Comparison of ENCODE assay signal across 8 cellular contexts in genomic region chr2:122451040-122451439, GRCh38.
DNase-seq lines count a peak whose midpoint lies in the region; ATAC-seq, FAIRE-seq and TF ChIP-seq lines count a peak whose summit lies in the region.

No MANE protein-coding gene starts in this region.

- H3K4me3 ChIP-seq in H7 (ENCODE audit: insufficient read depth, low read depth, low read length) (no peak overlapping the region), smooth muscle cell (no peak overlapping the region)

- no peak overlapping the region for H3K27ac Mint-ChIP-seq in activated CD8-positive, alpha-beta memory T cell treated with anti-CD3 and anti-CD28 coated beads, Interleukin-2, amount 10 ng/mL, durations not matched to agents 7 days and 5 days
- H3K27ac Mint-ChIP-seq in T-helper 17 cell = no peak overlapping the region

- no peaks in the 10 kb centered on the region for H3F3A ChIP-seq in smooth muscle cell (ENCODE audit: low read depth)

- H3K27me3 ChIP-seq in H7 (ENCODE audit: control insufficient read depth, insufficient read depth, low read length) (no peaks in the 10 kb centered on the region), smooth muscle cell (ENCODE audit: low read depth) (no peaks in the 10 kb centered on the region)

- H3K27me3 Mint-ChIP-seq in activated CD8-positive, alpha-beta memory T cell treated with anti-CD3 and anti-CD28 coated beads, Interleukin-2, amount 10 ng/mL, durations not matched to agents 7 days and 5 days = no peaks in the 10 kb centered on the region
- H3K27me3 Mint-ChIP-seq in T-helper 17 cell = no peaks in the 10 kb centered on the region

- no peak overlapping the region for H3K4me2 ChIP-seq in smooth muscle cell

- H3K4me1 Mint-ChIP-seq in activated CD8-positive, alpha-beta memory T cell treated with anti-CD3 and anti-CD28 coated beads, Interleukin-2, amount 10 ng/mL, durations not matched to agents 7 days and 5 days = no peaks in the 10 kb centered on the region
- no peaks in the 10 kb centered on the region for H3K4me1 Mint-ChIP-seq in T-helper 17 cell

- FAIRE-seq in D721Med (lab: Jason Lieb, UNC) = no peak

- peaks cover 6% of the 10 kb centered on the region for H3K9me3 ChIP-seq in smooth muscle cell (replicated peaks; ENCODE audit: low read depth)
- H3K9me3 ChIP-seq in T-helper 17 cell (ENCODE audit: control insufficient read depth, low read length, poor library complexity, severe bottlenecking) = peaks cover 3% of the 10 kb centered on the region

- no peaks in the 10 kb centered on the region for H3K79me2 ChIP-seq in smooth muscle cell (ENCODE audit: low read depth)

- H3K9me3 Mint-ChIP-seq in activated CD8-positive, alpha-beta memory T cell treated with anti-CD3 and anti-CD28 coated beads, Interleukin-2, amount 10 ng/mL, durations not matched to agents 7 days and 5 days (ENCODE audit: low read depth) = peaks cover 2% of the 10 kb centered on the region

- no peaks in the 10 kb centered on the region for H4K20me1 ChIP-seq in smooth muscle cell (ENCODE audit: low read depth)

- no peak overlapping the region for H3K9ac ChIP-seq in smooth muscle cell (ENCODE audit: low read depth)

- DNase-seq in D721Med (ENCODE audit: insufficient read length, low spot score) (no peak), H7 (peak; percentile 13), NCI-H2171 treated with DMSO at 0.1 percent for 48 hours (lab: John Stamatoyannopoulos, UW) (peak; percentile 41), dermis microvascular lymphatic vessel endothelial cell (ENCODE audit: low read depth in 2 of 2) (peak; percentile 23 to 40), smooth muscle cell (lab: John Stamatoyannopoulos, UW; ENCODE audit: unreplicated experiment) (no peak), T-helper 17 cell (no peak)
- DNase-seq in activated CD8-positive, alpha-beta memory T cell treated with anti-CD3 and anti-CD28 coated beads, Interleukin-2, amount 10 ng/mL, durations not matched to agents 7 days and 5 days = no peak

- H3K36me3 Mint-ChIP-seq in activated CD8-positive, alpha-beta memory T cell treated with anti-CD3 and anti-CD28 coated beads, Interleukin-2, amount 10 ng/mL, durations not matched to agents 7 days and 5 days = no peaks in the 10 kb centered on the region
- no peaks in the 10 kb centered on the region for H3K36me3 Mint-ChIP-seq in T-helper 17 cell (ENCODE audit: low read depth)

- peak; percentile 38 for TF ChIP-seq CTCF in D721Med (IDR thresholded peaks at IDR 0.05; ENCODE audit: insufficient read depth, missing control alignments)
- TF ChIP-seq CTCF in smooth muscle cell (IDR thresholded peaks at IDR 0.05; ENCODE audit: borderline replicate concordance, insufficient read depth, poor library complexity, severe bottlenecking) = peak; percentile 37

- 39% methylated on average over 4 of the region's 4 CpGs for WGBS in smooth muscle cell (ENCODE audit: low lambda C conversion rate)

- H3K27ac ChIP-seq in smooth muscle cell (ENCODE audit: low read depth) = no peak overlapping the region

- no peaks in the 10 kb centered on the region for H3K4me1 ChIP-seq in smooth muscle cell (ENCODE audit: low read depth)

- CTCF ChIA-PET in activated CD8-positive, alpha-beta memory T cell treated with anti-CD3 and anti-CD28 coated beads, Interleukin-2, amount 10 ng/mL, durations not matched to agents 7 days and 5 days (lab: Charles Lee) = no interaction called here

- no peak overlapping the region for H2AFZ ChIP-seq in smooth muscle cell (ENCODE audit: low read depth)

- ATAC-seq in HG03175 (IDR thresholded peaks at IDR 0.05; ENCODE audit: unreplicated experiment) (no peak), T-helper 17 cell (no peak)
- no peak for ATAC-seq in activated CD8-positive, alpha-beta memory T cell treated with anti-CD3 and anti-CD28 coated beads, Interleukin-2, amount 10 ng/mL, durations not matched to agents 7 days and 5 days

- H3K36me3 ChIP-seq in H7 (replicated peaks; ENCODE audit: control insufficient read depth, insufficient read depth, low read length) = no peaks in the 10 kb centered on the region
- no peaks in the 10 kb centered on the region for H3K36me3 ChIP-seq in smooth muscle cell (ENCODE audit: low read depth)

- H3K4me3 Mint-ChIP-seq in activated CD8-positive, alpha-beta memory T cell treated with anti-CD3 and anti-CD28 coated beads, Interleukin-2, amount 10 ng/mL, durations not matched to agents 7 days and 5 days = no peak overlapping the region
- no peak overlapping the region for H3K4me3 Mint-ChIP-seq in T-helper 17 cell

Comparison
In these comparisons a context has a peak if more than half of its experiments do, and no peak if none do; other contexts are left out.
1. DNase-seq: peak in H7 (single experiment), NCI-H2171 treated with DMSO at 0.1 percent for 48 hours (single experiment) and dermis microvascular lymphatic vessel endothelial cell (2 of 2); none in D721Med (single experiment), smooth muscle cell (single experiment), activated CD8-positive, alpha-beta memory T cell treated with anti-CD3 and anti-CD28 coated beads, Interleukin-2, amount 10 ng/mL, durations not matched to agents 7 days and 5 days (single experiment) and T-helper 17 cell (0 of 3).